ENCODE assay signal across 1 cellular context in genomic region chr16:67942200-67942509, GRCh38.
TF ChIP-seq lines count a peak whose summit lies in the region.

No MANE protein-coding gene starts in this region.

TF ChIP-seq in HepG2, 621 proteins besides CTCF, POLR2A, EP300 and RAD21 (continued from another document and continues in another):
- TF ChIP-seq ZHX1 (CRISPR knock-in tag; IDR thresholded peaks at IDR 0.05; ENCODE audit: low read depth) (no peak), ZBTB10 (CRISPR knock-in tag; IDR thresholded peaks at IDR 0.05; ENCODE audit: borderline replicate concordance) (no peak), KLF12 (CRISPR knock-in tag; IDR thresholded peaks at IDR 0.05; ENCODE audit: borderline replicate concordance) (0 out of 2 replicates have a peak, but pooled peaks have one; percentile 15), ZNF746 (CRISPR knock-in tag; IDR thresholded peaks at IDR 0.05) (no peak), ATF5 (CRISPR knock-in tag; IDR thresholded peaks at IDR 0.05; ENCODE audit: low read depth) (peak; percentile 9; the same call in 1 of the 2 replicates), STAG1 (CRISPR knock-in tag; IDR thresholded peaks at IDR 0.05) (peak; percentile 74), ZFX (CRISPR knock-in tag; IDR thresholded peaks at IDR 0.05; ENCODE audit: low read depth) (peak; percentile 78), ZNF232 (CRISPR knock-in tag; IDR thresholded peaks at IDR 0.05; ENCODE audit: borderline replicate concordance) (peak; percentile 47; the same call in 1 of the 2 replicates), SP4 (CRISPR knock-in tag; IDR thresholded peaks at IDR 0.05) (no peak), PCBP2 (optimal IDR thresholded peaks at IDR 0.05; ENCODE audit: low read depth, low read length, poor library complexity, severe bottlenecking) (no peak), ZBTB38 (CRISPR knock-in tag; IDR thresholded peaks at IDR 0.05) (peak; percentile 92; the same call in 1 of the 2 replicates), ZNF556 (CRISPR knock-in tag; IDR thresholded peaks at IDR 0.05; ENCODE audit: borderline replicate concordance) (no peak), GABPB1 (CRISPR knock-in tag; IDR thresholded peaks at IDR 0.05) (0 out of 2 replicates have a peak, but pooled peaks have one; percentile 15), ZNF451 (CRISPR knock-in tag; IDR thresholded peaks at IDR 0.05) (peak; percentile 64; the same call in 1 of the 2 replicates), KAT8 (CRISPR knock-in tag; IDR thresholded peaks at IDR 0.05) (no peak), IKZF5 (CRISPR knock-in tag; IDR thresholded peaks at IDR 0.05) (no peak), SPEN (CRISPR knock-in tag; IDR thresholded peaks at IDR 0.05; ENCODE audit: low read depth) (no peak), SOX5 (CRISPR knock-in tag; IDR thresholded peaks at IDR 0.05; ENCODE audit: borderline replicate concordance) (no peak), ZNF75D (CRISPR knock-in tag; IDR thresholded peaks at IDR 0.05; ENCODE audit: borderline replicate concordance) (no peak), NFKB2 (CRISPR knock-in tag; IDR thresholded peaks at IDR 0.05; ENCODE audit: borderline replicate concordance) (0 out of 2 replicates have a peak, but pooled peaks have one; percentile 13), ZNF431 (CRISPR knock-in tag; IDR thresholded peaks at IDR 0.05; ENCODE audit: borderline replicate concordance, low read depth) (no peak), PATZ1 (CRISPR knock-in tag; IDR thresholded peaks at IDR 0.05) (peak; percentile 67), KLF13 (CRISPR knock-in tag; IDR thresholded peaks at IDR 0.05) (no peak), HIC2 (CRISPR knock-in tag; IDR thresholded peaks at IDR 0.05; ENCODE audit: low read depth) (peak; percentile 52; the same call in 1 of the 2 replicates), TEAD3 (CRISPR knock-in tag; optimal IDR thresholded peaks at IDR 0.05; ENCODE audit: borderline replicate concordance) (peak; percentile 66), CREB1 (IDR thresholded peaks at IDR 0.05) (no peak), CREB1 (CRISPR knock-in tag; IDR thresholded peaks at IDR 0.05) (no peak), SKI (IDR thresholded peaks at IDR 0.05; ENCODE audit: partially characterized antibody) (no peak), NR2F2 (IDR thresholded peaks at IDR 0.05; ENCODE audit: borderline replicate concordance, low read depth) (no peak), ZNF639 (CRISPR knock-in tag; conservative IDR thresholded peaks at IDR 0.05) (no peak), ZBTB46 (CRISPR knock-in tag; IDR thresholded peaks at IDR 0.05; ENCODE audit: borderline replicate concordance) (no peak), ZNF777 (CRISPR knock-in tag; IDR thresholded peaks at IDR 0.05) (0 out of 2 replicates have a peak, but pooled peaks have one; percentile 15), ZNF780A (CRISPR knock-in tag; IDR thresholded peaks at IDR 0.05) (no peak), GTF3A (CRISPR knock-in tag; conservative IDR thresholded peaks at IDR 0.05) (no peak), ZHX2 (IDR thresholded peaks at IDR 0.05; ENCODE audit: low read depth) (no peak), ZHX2 (CRISPR knock-in tag; IDR thresholded peaks at IDR 0.05; ENCODE audit: borderline replicate concordance) (no peak), XRCC5 (optimal IDR thresholded peaks at IDR 0.05; ENCODE audit: low read length) (peak; percentile 90), ZEB1 (IDR thresholded peaks at IDR 0.05; ENCODE audit: insufficient replicate concordance, low read depth) (no peak), MXD1 (CRISPR knock-in tag; IDR thresholded peaks at IDR 0.05) (no peak), ZNF24 (IDR thresholded peaks at IDR 0.05) (no peak), ZNF883 (CRISPR knock-in tag; IDR thresholded peaks at IDR 0.05; ENCODE audit: not compliant biosample characterization) (peak; percentile 1)
